Comparison of ENCODE assay signal across 8 cellular contexts in the genomic region with DNA sequence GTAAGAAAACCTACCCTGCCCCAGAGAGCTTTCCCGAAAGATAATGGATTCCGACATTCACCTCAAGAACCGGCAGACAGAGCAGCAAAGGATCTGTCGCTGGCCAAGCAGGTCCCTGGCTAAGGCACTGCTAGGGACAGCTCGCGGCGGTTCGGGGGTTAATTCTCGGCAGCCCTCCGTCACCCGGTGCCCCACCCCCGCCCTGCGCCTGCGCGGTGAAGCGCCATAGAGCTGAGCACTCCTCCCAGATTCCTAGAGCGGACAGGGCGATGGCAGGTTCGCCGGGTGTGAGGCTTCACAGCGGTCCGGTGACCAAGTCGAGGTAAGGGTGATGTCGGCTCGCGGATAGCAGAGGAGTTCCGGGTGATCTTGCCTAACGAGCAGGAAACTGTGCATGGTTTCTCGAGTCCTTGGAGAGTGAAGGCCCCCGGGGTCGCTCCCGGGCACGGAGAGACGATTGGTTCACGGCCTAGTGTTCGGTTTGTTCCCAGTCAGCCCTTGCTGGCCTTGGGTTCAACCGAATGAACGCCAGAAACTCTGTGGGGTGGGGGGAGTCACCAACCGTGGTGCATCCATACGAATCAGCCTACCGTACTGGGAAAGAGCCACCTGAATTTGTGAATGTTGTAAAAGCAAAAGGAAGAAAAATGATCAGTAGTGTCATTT. TPM values are rescaled to one million over a fixed set of nuclear protein-coding genes. Genes with fewer than 3 reads are reported as not detected.
DNase-seq lines count a peak whose midpoint lies in the region; TF ChIP-seq lines count a peak whose summit lies in the region.

A gene (minus strand): TSS at position 160 of the 666 bp plus-strand sequence. CDS start 25,877 bp downstream, outside the sequence.

- TF ChIP-seq CTCF in MM.1S (IDR thresholded peaks at IDR 0.05; ENCODE audit: low read length): no peak
- TF ChIP-seq CTCF in foreskin fibroblast (IDR thresholded peaks at IDR 0.05; ENCODE audit: low read depth, low read length): no peak
- TF ChIP-seq CTCF in neural progenitor cell (IDR thresholded peaks at IDR 0.05): no peak

- H3K36me3 ChIP-seq in ES-I3 (ENCODE audit: insufficient read depth, low read length) (no peaks in the 10 kb centered on the region), HAP-1 (replicated peaks) (0 out of 2 replicates have a peak, but pooled peaks cover 5% of the 10 kb centered on the region), MM.1S (replicated peaks; ENCODE audit: insufficient read depth, low read length) (0 out of 2 replicates have a peak, but pooled peaks cover 3% of the 10 kb centered on the region), neural progenitor cell (peaks cover under 1% of the 10 kb centered on the region)

- H3K27me3 ChIP-seq in HAP-1 (ENCODE audit: low read depth) (no peaks in the 10 kb centered on the region), MM.1S (replicated peaks; ENCODE audit: insufficient read depth, low read length) (no peaks in the 10 kb centered on the region), neural progenitor cell (no peaks in the 10 kb centered on the region)

- H3K9ac ChIP-seq in ES-I3 (ENCODE audit: low read depth, low read length) (peak within 1 kb of the TSS; percentile 92), MM.1S (ENCODE audit: low read length) (peak within 1 kb of the TSS; percentile 92), neural progenitor cell (peak within 1 kb of the TSS; percentile 86)

- H3K27ac ChIP-seq in MM.1S (ENCODE audit: low read length) (peak within 1 kb of the TSS; percentile 44; the same call in 1 of the 2 replicates), neural progenitor cell (peak within 1 kb of the TSS; percentile 26)

- H3K27ac Mint-ChIP-seq in neural progenitor cell: peak within 1 kb of the TSS; percentile 97

- H3K4me3 ChIP-seq in HAP-1 (peak within 1 kb of the TSS; percentile 83), MM.1S (ENCODE audit: low read length) (peak within 1 kb of the TSS; percentile 92), foreskin fibroblast (ENCODE audit: low read depth in 1 of 2, low read length in 2 of 2) (peak within 1 kb of the TSS; percentile 84 to 97), neural progenitor cell (peak within 1 kb of the TSS; percentile 81)

- H3K9me3 ChIP-seq in ES-I3 (ENCODE audit: control insufficient read depth, insufficient read depth, low read length): peaks cover 3% of the 10 kb centered on the region; the same call in 1 of the 2 replicates
- H3K9me3 ChIP-seq in HAP-1: no peaks in the 10 kb centered on the region
- no peaks in the 10 kb centered on the region for H3K9me3 ChIP-seq in MM.1S (replicated peaks; ENCODE audit: insufficient read depth, low read length)
- H3K9me3 ChIP-seq in neural progenitor cell (ENCODE audit: low read depth): peaks cover 6% of the 10 kb centered on the region

- no peaks in the 10 kb centered on the region for H3K4me1 ChIP-seq in ES-I3 (ENCODE audit: insufficient read depth, low read length)
- H3K4me1 ChIP-seq in HAP-1: peaks cover 5% of the 10 kb centered on the region; the same call in 1 of the 2 replicates
- peaks cover 6% of the 10 kb centered on the region; the same call in 1 of the 2 replicates for H3K4me1 ChIP-seq in MM.1S (ENCODE audit: low read length)
- peaks cover 10% of the 10 kb centered on the region for H3K4me1 ChIP-seq in neural progenitor cell

- H2AFZ ChIP-seq in MM.1S (ENCODE audit: low read length) (peak within 1 kb of the TSS; percentile 89), neural progenitor cell (replicated peaks) (peak within 1 kb of the TSS; percentile 95)

- H4K20me1 ChIP-seq in MM.1S (ENCODE audit: insufficient read depth, low read length) (no peaks in the 10 kb centered on the region), neural progenitor cell (ENCODE audit: low read depth) (no peaks in the 10 kb centered on the region)

- peaks cover 6% of the 10 kb centered on the region for H3K27me3 Mint-ChIP-seq in neural progenitor cell (ENCODE audit: insufficient read depth, low read depth)

- DNase-seq in HAP-1 (ENCODE audit: low spot score in 2 of 2) (peak; percentile 88 to 96), MM.1S (peak; percentile 94), SIG-M5 (lab: John Stamatoyannopoulos, UW) (peak; percentile 66), activated gamma-delta T cell treated with Interleukin-2 at 50 U/mL for 16 hours (peak; percentile 94), foreskin fibroblast (peak; percentile 93 to 98), neural progenitor cell (ENCODE audit: low spot score) (peak; percentile 97), stromal cell of bone marrow (ENCODE audit: low read depth) (peak; percentile 88)

- in situ Hi-C loops in HAP-1 (cut with MboI; ENCODE audit: low sequenced_read_pairs): no loop called here

- H3K4me1 Mint-ChIP-seq in neural progenitor cell: peaks cover 17% of the 10 kb centered on the region

- peak within 1 kb of the TSS; percentile 90 for H3K4me2 ChIP-seq in MM.1S (ENCODE audit: low read depth, low read length)
- H3K4me2 ChIP-seq in neural progenitor cell: peak within 1 kb of the TSS; percentile 93

- peaks cover 31% of the 10 kb centered on the region for H3K36me3 Mint-ChIP-seq in neural progenitor cell

- no peaks in the 10 kb centered on the region for H3F3A ChIP-seq in MM.1S (ENCODE audit: insufficient read depth, low read length)
- H3F3A ChIP-seq in neural progenitor cell (ENCODE audit: low read depth): peaks cover 8% of the 10 kb centered on the region

- H3K79me2 ChIP-seq in MM.1S (ENCODE audit: low read length) (peaks cover 40% of the 10 kb centered on the region), neural progenitor cell (ENCODE audit: low read depth) (peaks cover 64% of the 10 kb centered on the region)

- H3K9me2 ChIP-seq in MM.1S (replicated peaks; ENCODE audit: insufficient read depth, low read length): no peaks in the 10 kb centered on the region

- H3K9me3 Mint-ChIP-seq in neural progenitor cell: peaks cover 25% of the 10 kb centered on the region

- peak within 1 kb of the TSS; percentile 99 for H3K4me3 Mint-ChIP-seq in neural progenitor cell

RNA-seq across cellular contexts. Expression of the gene that starts here (rescaled TPM):
- 21.7 and 22.1 TPM in 2 replicates for total RNA-seq in neural progenitor cell (ENCODE audit: low replicate concordance)

Comparison
In these comparisons a context has a peak if more than half of its experiments do, and no peak if none do; other contexts are left out.
1. Peak in every context shown above with its lines: DNase-seq, H3K4me3 ChIP-seq and H3K27ac ChIP-seq.